ENCODE assay signal across 28 cellular contexts in genomic region chr18:34794346-34794745, GRCh38.
DNase-seq lines count a peak whose midpoint lies in the region; ATAC-seq and FAIRE-seq lines count a peak whose summit lies in the region.
"Had no signal": no experiment of that assay in that cellular context is flagged by ENCODE, and none has a peak within 500 bp of the region (broad histone marks: within the 10 kb centered on the region; RNA-seq: fewer than 3 reads in every experiment).

No MANE protein-coding gene starts in this region.

- no peaks in the 10 kb centered on the region for H3K9me3 Mint-ChIP-seq in activated CD4-positive, alpha-beta T cell treated with anti-CD3 and anti-CD28 coated beads, Interleukin-2, amount 10 ng/mL, durations not matched to agents 24 days and 14 days
- H3K9me3 Mint-ChIP-seq: activated T-cell treated with anti-CD3 and anti-CD28 coated beads, Interleukin-2, amount 50 U/mL, for 24 hours; T-helper 1 cell treated with Interleukin-12 subunit alpha and Interleukin-12 subunit beta and Interleukin-4 antibody, amounts not matched to agents 30 μg/mL and 1 μg/mL, for 36 hours had no signal

- H3K4me1 Mint-ChIP-seq in activated CD4-positive, alpha-beta T cell treated with anti-CD3 and anti-CD28 coated beads, Interleukin-2, amount 10 ng/mL, durations not matched to agents 24 days and 14 days, result peaks cover 2% of the 10 kb centered on the region

- intact Hi-C loops in activated CD4-positive, alpha-beta T cell treated with anti-CD3 and anti-CD28 coated beads, Interleukin-2, amount 10 ng/mL, durations not matched to agents 24 days and 14 days (cut with micrococcal nuclease), result no loop called here

- H3K36me3 Mint-ChIP-seq in activated CD4-positive, alpha-beta T cell treated with anti-CD3 and anti-CD28 coated beads, Interleukin-2, amount 10 ng/mL, durations not matched to agents 24 days and 14 days (ENCODE audit: low read depth), result no peaks in the 10 kb centered on the region
- H3K36me3 Mint-ChIP-seq: CD8-positive, alpha-beta T cell had no signal

- peaks cover 0 to 7% (median 7%) of the 10 kb centered on the region in 3 donors for H3K36me3 ChIP-seq in skeletal muscle tissue (ENCODE audit: control insufficient read depth in 3 of 3, insufficient read depth in 3 of 3, low read length in 3 of 3)
- H3K36me3 ChIP-seq: SJSA1 had no signal

- H3K27me3 Mint-ChIP-seq in activated CD4-positive, alpha-beta T cell treated with anti-CD3 and anti-CD28 coated beads, Interleukin-2, amount 10 ng/mL, durations not matched to agents 24 days and 14 days, result peaks cover 2% of the 10 kb centered on the region
- H3K27me3 Mint-ChIP-seq: progenitor cell of endocrine pancreas had no signal

- peaks cover 11 to 27% (median 19%) of the 10 kb centered on the region in 3 donors for H3K4me1 ChIP-seq in skeletal muscle tissue (ENCODE audit: control insufficient read depth in 3 of 3, insufficient read depth in 3 of 3, low read length in 3 of 3)
- H3K4me1 ChIP-seq: body of pancreas, foreskin keratinocyte had no signal

- no peak overlapping the region for H3K9ac ChIP-seq in skeletal muscle tissue (ENCODE audit: low read depth in 1 of 3, low read length in 3 of 3)

- FAIRE-seq in RCC 7860 (lab: Jason Lieb, UNC), result peak; percentile 10
- FAIRE-seq: A204.1, GM18507 had no signal

- ATAC-seq in HG03342 (IDR thresholded peaks at IDR 0.05; ENCODE audit: unreplicated experiment), result no peak
- ATAC-seq: body of pancreas; CD8-positive, alpha-beta T cell; foreskin keratinocyte; GM23338 had no signal

- H3K27ac ChIP-seq in skeletal muscle tissue (ENCODE audit: low read depth, low read length), result peak overlapping the region; percentile 11
- H3K27ac ChIP-seq: body of pancreas, foreskin keratinocyte, PC-9, SJSA1 had no signal

- H3K9me3 ChIP-seq in skeletal muscle tissue (ENCODE audit: control insufficient read depth in 3 of 3, low read length in 3 of 3), result no peaks in the 10 kb centered on the region
- H3K9me3 ChIP-seq: body of pancreas, SJSA1 had no signal

- H3K4me3 ChIP-seq in skeletal muscle tissue (ENCODE audit: low read length in 3 of 3), result no peak overlapping the region
- H3K4me3 ChIP-seq: body of pancreas, GM23338, lung, PC-9, SJSA1 had no signal

- DNase-seq in activated CD4-positive, alpha-beta T cell treated with anti-CD3 and anti-CD28 coated beads, Interleukin-2, amount 10 ng/mL, durations not matched to agents 24 days and 14 days, result peak; percentile 25
- no peak for DNase-seq in activated CD4-positive, alpha-beta T cell treated with anti-CD3 and anti-CD28 coated beads, Interleukin-2, amount 50 U/mL, for 48 hours
- DNase-seq in RCC 7860 (ENCODE audit: low spot score), result no peak
- peak; percentile 34 for DNase-seq in kidney glomerular epithelial cell (lab: John Stamatoyannopoulos, UW)
- DNase-seq in activated CD8-positive, alpha-beta memory T cell treated with anti-CD3 and anti-CD28 coated beads, Interleukin-2, amount 50 U/mL, for 4 hours, result no peak
- no peak for DNase-seq in occipital lobe (lab: John Stamatoyannopoulos, UW)
- DNase-seq: activated CD8-positive, alpha-beta memory T cell treated with anti-CD3 and anti-CD28 coated beads for 24 hours; activated gamma-delta T cell treated with Interleukin-2 at 50 U/mL for 16 hours; activated T-cell treated with anti-CD3 and anti-CD28 coated beads, Interleukin-2, amount 50 U/mL, for 24 hours; body of pancreas; CD8-positive, alpha-beta T cell; effector CD8-positive, alpha-beta T cell; foreskin keratinocyte; GF-D8; hippocampal formation; Kasumi-1; NCI-H187 treated with DMSO at 0.1 percent for 48 hours; NK-92 treated with Interleukin-12 subunit alpha and Interleukin-12 subunit beta, amount 100 ng/mL, for 24 hours; PC-9 had no signal

- no peak overlapping the region for H3K27ac Mint-ChIP-seq in activated CD4-positive, alpha-beta T cell treated with anti-CD3 and anti-CD28 coated beads, Interleukin-2, amount 10 ng/mL, durations not matched to agents 24 days and 14 days
- H3K27ac Mint-ChIP-seq: activated T-cell treated with anti-CD3 and anti-CD28 coated beads, Interleukin-2, amount 50 U/mL, for 24 hours; CD8-positive, alpha-beta T cell; GM23338; progenitor cell of endocrine pancreas; T-helper 1 cell treated with Interleukin-12 subunit alpha and Interleukin-12 subunit beta and Interleukin-4 antibody, amounts not matched to agents 30 μg/mL and 1 μg/mL, for 36 hours had no signal

- no peaks in the 10 kb centered on the region for H3K27me3 ChIP-seq in skeletal muscle tissue (ENCODE audit: control insufficient read depth in 3 of 3, insufficient read depth in 3 of 3, low read length in 3 of 3)
- H3K27me3 ChIP-seq: body of pancreas, SJSA1 had no signal

- H3K4me3 Mint-ChIP-seq in activated CD4-positive, alpha-beta T cell treated with anti-CD3 and anti-CD28 coated beads, Interleukin-2, amount 10 ng/mL, durations not matched to agents 24 days and 14 days, result no peak overlapping the region
- H3K4me3 Mint-ChIP-seq: activated T-cell treated with anti-CD3 and anti-CD28 coated beads, Interleukin-2, amount 50 U/mL, for 24 hours; CD8-positive, alpha-beta T cell; GM23338; T-helper 1 cell treated with Interleukin-12 subunit alpha and Interleukin-12 subunit beta and Interleukin-4 antibody, amounts not matched to agents 30 μg/mL and 1 μg/mL, for 36 hours had no signal

Comparison
In these comparisons a context has a peak if more than half of its experiments do, and no peak if none do; other contexts are left out.
1. DNase-seq: peak in activated CD4-positive, alpha-beta T cell treated with anti-CD3 and anti-CD28 coated beads, Interleukin-2, amount 10 ng/mL, durations not matched to agents 24 days and 14 days (single experiment) and kidney glomerular epithelial cell (single experiment); none in activated CD4-positive, alpha-beta T cell treated with anti-CD3 and anti-CD28 coated beads, Interleukin-2, amount 50 U/mL, for 48 hours (0 of 2), RCC 7860 (single experiment), activated CD8-positive, alpha-beta memory T cell treated with anti-CD3 and anti-CD28 coated beads, Interleukin-2, amount 50 U/mL, for 4 hours (single experiment) and occipital lobe (single experiment).